In genomic region chr9:125246261-125246667, GRCh38 we compare ENCODE assay signal across 1 cellular context.
TF ChIP-seq lines count a peak whose summit lies in the region.

No MANE protein-coding gene starts in this region.

TF ChIP-seq in K562, 482 proteins besides CTCF, POLR2A, EP300 and RAD21 (continued from another document and continues in another):
- TF ChIP-seq SMARCA5 (IDR thresholded peaks at IDR 0.05) (no peak), NR2C1 (IDR thresholded peaks at IDR 0.05) (no peak), NR2C1 (tag; IDR thresholded peaks at IDR 0.05) (0 out of 2 replicates have a peak, but pooled peaks have one; percentile 46), ZNF407 (IDR thresholded peaks at IDR 0.05; ENCODE audit: low read depth) (no peak), CREB1 (IDR thresholded peaks at IDR 0.05) (no peak), CREB1 (CRISPR knock-in tag; IDR thresholded peaks at IDR 0.05) (no peak), PCBP1 (IDR thresholded peaks at IDR 0.05; ENCODE audit: low read depth, low read length, poor library complexity, severe bottlenecking) (no peak), ZEB2 (IDR thresholded peaks at IDR 0.05) (0 out of 2 replicates have a peak, but pooled peaks have one; percentile 25), XRCC5 (IDR thresholded peaks at IDR 0.05; ENCODE audit: low read depth, low read length) (no peak), RHOXF2B (CRISPR knock-in tag; conservative IDR thresholded peaks at IDR 0.05) (no peak), MLLT1 (IDR thresholded peaks at IDR 0.05) (peak in 1 of 2 experiments; percentile 74; a peak in 2 of 4 replicates), SNIP1 (IDR thresholded peaks at IDR 0.05; ENCODE audit: low read depth) (no peak), RBM39 (optimal IDR thresholded peaks at IDR 0.05; ENCODE audit: low read depth, low read length) (no peak), MCM7 (IDR thresholded peaks at IDR 0.05) (no peak), ZNF707 (CRISPR knock-in tag; conservative IDR thresholded peaks at IDR 0.05) (no peak), FOXP1 (CRISPR knock-in tag; IDR thresholded peaks at IDR 0.05) (0 out of 2 replicates have a peak, but pooled peaks have one; percentile 14), ZFP30 (CRISPR knock-in tag; IDR thresholded peaks at IDR 0.05; ENCODE audit: borderline replicate concordance) (no peak), CAMTA2 (CRISPR knock-in tag; conservative IDR thresholded peaks at IDR 0.05) (no peak), ZNF766 (CRISPR knock-in tag; conservative IDR thresholded peaks at IDR 0.05) (no peak), ZNF121 (CRISPR knock-in tag; conservative IDR thresholded peaks at IDR 0.05) (no peak), MTA3 (IDR thresholded peaks at IDR 0.05; ENCODE audit: borderline replicate concordance) (0 out of 2 replicates have a peak, but pooled peaks have one; percentile 47), SP1 (CRISPR knock-in tag; IDR thresholded peaks at IDR 0.05) (no peak), SOX6 (IDR thresholded peaks at IDR 0.05) (peak; percentile 66), ZNF354B (CRISPR knock-in tag; IDR thresholded peaks at IDR 0.05) (no peak), CBFA2T2 (conservative IDR thresholded peaks at IDR 0.05) (no peak), NFIX (CRISPR knock-in tag; IDR thresholded peaks at IDR 0.05; ENCODE audit: low read depth) (no peak), ZNF583 (CRISPR knock-in tag; IDR thresholded peaks at IDR 0.05) (peak; percentile 47; the same call in 1 of the 2 replicates), ZMIZ1 (IDR thresholded peaks at IDR 0.05; ENCODE audit: low read depth in 2 of 2, low read length in 2 of 2) (peak in 1 of 2 experiments; percentile 69; a peak in 1 of 4 replicates), ZNF277 (CRISPR knock-in tag; IDR thresholded peaks at IDR 0.05; ENCODE audit: borderline replicate concordance) (no peak), XRCC3 (IDR thresholded peaks at IDR 0.05) (no peak), NFYB (IDR thresholded peaks at IDR 0.05; ENCODE audit: extremely low read depth, insufficient read length) (no peak), CUX1 (CRISPR knock-in tag; IDR thresholded peaks at IDR 0.05) (no peak), ZBTB7A (IDR thresholded peaks at IDR 0.05; ENCODE audit: borderline replicate concordance, control insufficient read depth, low read depth, low read length) (no peak), TEAD4 (IDR thresholded peaks at IDR 0.05; ENCODE audit: low read length) (peak; percentile 80), TEAD4 (CRISPR knock-in tag; IDR thresholded peaks at IDR 0.05; ENCODE audit: borderline replicate concordance) (no peak), POLR2G (IDR thresholded peaks at IDR 0.05; ENCODE audit: low read depth, low read length) (no peak), ETV5 (CRISPR knock-in tag; IDR thresholded peaks at IDR 0.05; ENCODE audit: low read depth) (no peak), TAL1 (IDR thresholded peaks at IDR 0.05) (peak; percentile 79), CBFB (CRISPR knock-in tag; IDR thresholded peaks at IDR 0.05) (no peak), HDGF (IDR thresholded peaks at IDR 0.05) (no peak)
